In the genomic region with DNA sequence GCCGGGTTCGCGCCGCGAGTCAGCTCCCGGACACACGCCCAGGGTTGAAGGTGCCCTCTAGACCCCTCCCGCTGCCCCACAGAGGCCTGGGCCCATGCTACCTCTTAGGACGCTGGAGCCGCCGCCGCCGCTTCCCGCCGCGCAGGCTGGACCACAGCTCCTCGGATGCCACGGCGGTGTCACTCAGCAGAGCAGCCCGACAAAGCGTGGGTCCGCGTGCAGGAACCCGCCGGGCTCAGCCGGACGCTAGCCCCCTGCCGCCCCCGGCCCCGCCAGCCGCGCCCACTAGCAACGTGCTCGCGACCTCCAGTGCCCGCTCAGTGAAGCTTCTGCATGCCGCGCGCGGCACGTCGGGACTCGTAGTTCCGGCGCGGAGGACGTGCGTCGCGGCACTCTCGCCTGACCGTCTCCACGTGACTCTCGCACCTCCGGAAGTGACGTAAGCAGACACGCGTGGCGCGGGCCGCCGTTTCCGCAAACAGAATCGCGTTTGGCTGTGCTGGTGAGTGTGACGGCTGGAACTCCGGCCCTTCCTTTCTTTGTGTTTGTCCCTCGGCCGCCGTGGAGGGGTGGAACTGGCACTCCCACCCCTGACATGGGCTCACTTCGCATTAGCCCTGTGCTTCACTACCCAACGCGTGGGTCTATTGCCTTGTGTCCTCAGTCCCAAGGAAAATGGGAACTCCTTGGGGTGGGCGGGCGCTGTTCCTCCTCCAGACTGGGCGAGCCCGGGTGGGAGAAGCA, we compare ENCODE assay signal across 8 cellular contexts. TPM values are rescaled to one million over a fixed set of nuclear protein-coding genes. Genes with fewer than 3 reads are reported as not detected.
A peak's percentile ranks its signal among the peaks of the same experiment; 100 is the strongest.
DNase-seq lines count a peak whose midpoint lies in the region; ATAC-seq and TF ChIP-seq lines count a peak whose summit lies in the region.

A gene with protein sequence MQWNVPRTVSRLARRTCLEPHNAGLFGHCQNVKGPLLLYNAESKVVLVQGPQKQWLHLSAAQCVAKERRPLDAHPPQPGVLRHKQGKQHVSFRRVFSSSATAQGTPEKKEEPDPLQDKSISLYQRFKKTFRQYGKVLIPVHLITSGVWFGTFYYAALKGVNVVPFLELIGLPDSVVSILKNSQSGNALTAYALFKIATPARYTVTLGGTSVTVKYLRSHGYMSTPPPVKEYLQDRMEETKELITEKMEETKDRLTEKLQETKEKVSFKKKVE (minus strand): TSS at position 331 of the 744 bp plus-strand sequence. CDS start 44,481 bp downstream, outside the sequence.
A gene (plus strand): TSS at position 446 of the 744 bp plus-strand sequence. CDS start 4,845 bp downstream, outside the sequence.

- CTCF ChIA-PET in activated CD4-positive, alpha-beta memory T cell treated with anti-CD3 and anti-CD28 coated beads, Interleukin-2, amount 10 ng/mL, durations not matched to agents 7 days and 5 days (lab: Charles Lee): interaction anchor here (1.0 kb wide), 4 partner anchors 9 to 589 kb away, joined by 3 to 4 read pairs (median 3); no protein-coding TSS in a partner anchor

- peaks cover 0 to 1% (median 0%) of the 10 kb centered on the region in 7 donors for H3K9me3 Mint-ChIP-seq in CD4-positive, CD25-positive, alpha-beta regulatory T cell
- H3K9me3 Mint-ChIP-seq in activated CD4-positive, alpha-beta memory T cell treated with anti-CD3 and anti-CD28 coated beads, Interleukin-2, amount 10 ng/mL, durations not matched to agents 7 days and 5 days: no peaks in the 10 kb centered on the region

- POLR2A ChIA-PET in activated CD4-positive, alpha-beta memory T cell treated with anti-CD3 and anti-CD28 coated beads, Interleukin-2, amount 10 ng/mL, durations not matched to agents 7 days and 5 days (lab: Charles Lee): interaction anchor here (0.6 to 1.8 kb wide), 5 partner anchors 11 to 288 kb away, joined by 3 to 16 read pairs (median 4); no protein-coding TSS in a partner anchor

- no peaks in the 10 kb centered on the region for H3K9me3 ChIP-seq in CD4-positive, CD25-positive, alpha-beta regulatory T cell (ENCODE audit: control insufficient read depth in 2 of 2, low read length in 2 of 2)
- H3K9me3 ChIP-seq in duodenal mucosa (ENCODE audit: control insufficient read depth in 1 of 2, low read length in 2 of 2): no peaks in the 10 kb centered on the region
- no peaks in the 10 kb centered on the region for H3K9me3 ChIP-seq in right lobe of liver

- WGBS in right lobe of liver (ENCODE audit: insufficient coverage, low coverage, low lambda C conversion rate, missing lambda C conversion rate): 0% methylated on average over 10 of the region's 77 CpGs

- TF ChIP-seq POLR2A in right lobe of liver (IDR thresholded peaks at IDR 0.05): peak; percentile 72

- H3K27me3 Mint-ChIP-seq in CD4-positive, CD25-positive, alpha-beta regulatory T cell: peaks cover 5% of the 10 kb centered on the region
- H3K27me3 Mint-ChIP-seq in activated CD4-positive, alpha-beta memory T cell treated with anti-CD3 and anti-CD28 coated beads, Interleukin-2, amount 10 ng/mL, durations not matched to agents 7 days and 5 days: no peaks in the 10 kb centered on the region

- peak within 1 kb of the TSS; percentile 92 to 99 (median 95) for H3K27ac Mint-ChIP-seq in CD4-positive, CD25-positive, alpha-beta regulatory T cell
- peak within 1 kb of the TSS; percentile 88 for H3K27ac Mint-ChIP-seq in activated CD4-positive, alpha-beta memory T cell treated with anti-CD3 and anti-CD28 coated beads, Interleukin-2, amount 10 ng/mL, durations not matched to agents 7 days and 5 days

- H3K27ac ChIP-seq in CD4-positive, CD25-positive, alpha-beta regulatory T cell (ENCODE audit: insufficient read depth, low read length, poor library complexity, severe bottlenecking): peak within 1 kb of the TSS; percentile 97
- peak within 1 kb of the TSS; percentile 87 for H3K27ac ChIP-seq in duodenal mucosa (ENCODE audit: low read depth, low read length)
- H3K27ac ChIP-seq in right lobe of liver: peak within 1 kb of the TSS; percentile 78 to 95 (median 90)

- peak; percentile 94 to 98 (median 94) for DNase-seq in CD4-positive, CD25-positive, alpha-beta regulatory T cell
- DNase-seq in NCI-H82 treated with DMSO at 0.1 percent for 48 hours (lab: John Stamatoyannopoulos, UW; ENCODE audit: unreplicated experiment): peak; percentile 82
- peak; percentile 95 for DNase-seq in activated CD4-positive, alpha-beta memory T cell treated with anti-CD3 and anti-CD28 coated beads, Interleukin-2, amount 10 ng/mL, durations not matched to agents 7 days and 5 days
- DNase-seq in right lobe of liver: peak; percentile 97 to 98 (median 98)
- peak; percentile 91 to 94 for DNase-seq in stimulated activated CD4-positive, alpha-beta T cell treated with anti-CD3 and anti-CD28 coated beads, Interleukin-4, amount 100 ng/mL, for 4 hours

- no peaks in the 10 kb centered on the region for H3K27me3 ChIP-seq in CD4-positive, CD25-positive, alpha-beta regulatory T cell (ENCODE audit: control insufficient read depth, insufficient read depth, low read length)
- no peaks in the 10 kb centered on the region for H3K27me3 ChIP-seq in duodenal mucosa (ENCODE audit: control insufficient read depth in 1 of 2, insufficient read depth in 2 of 2, low read length in 2 of 2)
- no peaks in the 10 kb centered on the region for H3K27me3 ChIP-seq in right lobe of liver

- peaks cover 13% of the 10 kb centered on the region for H3K36me3 Mint-ChIP-seq in CD4-positive, CD25-positive, alpha-beta regulatory T cell
- H3K36me3 Mint-ChIP-seq in activated CD4-positive, alpha-beta memory T cell treated with anti-CD3 and anti-CD28 coated beads, Interleukin-2, amount 10 ng/mL, durations not matched to agents 7 days and 5 days (ENCODE audit: low read depth): peaks cover 36% of the 10 kb centered on the region

- H3K36me3 ChIP-seq in CD4-positive, CD25-positive, alpha-beta regulatory T cell (ENCODE audit: control insufficient read depth, insufficient read depth, low read length): no peaks in the 10 kb centered on the region
- peaks cover 0 to under 1% of the 10 kb centered on the region in 2 donors for H3K36me3 ChIP-seq in duodenal mucosa (ENCODE audit: control insufficient read depth in 1 of 2, insufficient read depth in 2 of 2, low read length in 2 of 2)
- H3K36me3 ChIP-seq in right lobe of liver: no peaks in the 10 kb centered on the region

- intact Hi-C loops in right lobe of liver (cut with DNase I): no loop called here

- H3K4me1 Mint-ChIP-seq in CD4-positive, CD25-positive, alpha-beta regulatory T cell: peaks cover 47 to 63% (median 55%) of the 10 kb centered on the region in 4 donors
- peaks cover 61% of the 10 kb centered on the region for H3K4me1 Mint-ChIP-seq in activated CD4-positive, alpha-beta memory T cell treated with anti-CD3 and anti-CD28 coated beads, Interleukin-2, amount 10 ng/mL, durations not matched to agents 7 days and 5 days

- TF ChIP-seq CTCF in right lobe of liver (IDR thresholded peaks at IDR 0.05): peak in 1 of 4 donors; percentile 20

- peak within 1 kb of the TSS; percentile 97 for H3K4me3 ChIP-seq in CD4-positive, CD25-positive, alpha-beta regulatory T cell (ENCODE audit: low read depth, low read length)
- H3K4me3 ChIP-seq in duodenal mucosa (ENCODE audit: low read depth in 1 of 2, low read length in 2 of 2) (peak within 1 kb of the TSS; percentile 83 to 97), right lobe of liver (peak within 1 kb of the TSS; percentile 82 to 93 (median 91))

- H3K4me3 Mint-ChIP-seq in CD4-positive, CD25-positive, alpha-beta regulatory T cell: peak within 1 kb of the TSS; percentile 86 to 98 (median 92)
- peak within 1 kb of the TSS; percentile 72 for H3K4me3 Mint-ChIP-seq in activated CD4-positive, alpha-beta memory T cell treated with anti-CD3 and anti-CD28 coated beads, Interleukin-2, amount 10 ng/mL, durations not matched to agents 7 days and 5 days

- peak within 1 kb of the TSS; percentile 70 to 92 for H3K9ac ChIP-seq in duodenal mucosa (ENCODE audit: low read depth in 1 of 2, low read length in 2 of 2)

- peaks cover 29% of the 10 kb centered on the region for H3K4me1 ChIP-seq in CD4-positive, CD25-positive, alpha-beta regulatory T cell (ENCODE audit: control insufficient read depth, insufficient read depth, low read length, poor library complexity, severe bottlenecking)
- H3K4me1 ChIP-seq in duodenal mucosa (ENCODE audit: control insufficient read depth in 1 of 2, insufficient read depth in 2 of 2, low read length in 2 of 2): peaks cover 18 to 24% of the 10 kb centered on the region in 2 donors
- H3K4me1 ChIP-seq in right lobe of liver: peaks cover 0 to 19% (median 7%) of the 10 kb centered on the region in 4 donors

- peak; percentile 93 to 96 for ATAC-seq in CD4-positive, CD25-positive, alpha-beta regulatory T cell (ENCODE audit: low read depth in 2 of 2)
- peak; percentile 75 for ATAC-seq in GM19438 (IDR thresholded peaks at IDR 0.05; ENCODE audit: low read depth, unreplicated experiment)
- ATAC-seq in HG03575 (IDR thresholded peaks at IDR 0.05; ENCODE audit: extremely low read depth, insufficient number of reproducible peaks, low FRiP score, unreplicated experiment): peak; percentile 79
- peak; percentile 95 to 98 (median 98) for ATAC-seq in right lobe of liver

RNA-seq across cellular contexts. Expression of the first gene that starts in this region (rescaled TPM):
- 7.4 TPM for total RNA-seq in CD4-positive, CD25-positive, alpha-beta regulatory T cell
- 10 to 100 TPM in 2 of 4 donors, 1 to 10 TPM in 2; 6.5 to 19.5 (median 11.0) TPM for polyA plus RNA-seq in CD4-positive, CD25-positive, alpha-beta regulatory T cell
- total RNA-seq in activated CD4-positive, alpha-beta memory T cell treated with anti-CD3 and anti-CD28 coated beads, Interleukin-2, amount 10 ng/mL, durations not matched to agents 7 days and 5 days: 10 to 100 TPM; 22.2 to 22.4 TPM
- 10 to 100 TPM in 5 of 6 experiments, 1 to 10 TPM in 1; 9.3 to 21.9 (median 11.8) TPM for total RNA-seq in right lobe of liver

RNA-seq across cellular contexts. Expression of the second gene that starts in this region (rescaled TPM):
- 122 TPM for total RNA-seq in CD4-positive, CD25-positive, alpha-beta regulatory T cell
- polyA plus RNA-seq in CD4-positive, CD25-positive, alpha-beta regulatory T cell: 10 to 100 TPM; 52.8 to 88.3 (median 70.0) TPM
- 10 to 100 TPM; 43.7 to 45.3 TPM for total RNA-seq in activated CD4-positive, alpha-beta memory T cell treated with anti-CD3 and anti-CD28 coated beads, Interleukin-2, amount 10 ng/mL, durations not matched to agents 7 days and 5 days
- total RNA-seq in right lobe of liver: 10 to 100 TPM in 1 of 6 experiments, 1 to 10 TPM in 5; 7.4 to 20.4 (median 9.0) TPM

Comparison
In these comparisons a context has a peak if more than half of its experiments do, and no peak if none do; other contexts are left out.
1. Peak in every context shown above with its lines: DNase-seq, ATAC-seq, H3K4me3 ChIP-seq and H3K27ac ChIP-seq.